Comparison of ENCODE assay signal across 9 cellular contexts in genomic region chr3:17810759-17811158, GRCh38.
DNase-seq lines count a peak whose midpoint lies in the region; ATAC-seq and TF ChIP-seq lines count a peak whose summit lies in the region.
"Had no signal": no experiment of that assay in that cellular context is flagged by ENCODE, and none has a peak within 500 bp of the region (broad histone marks: within the 10 kb centered on the region; RNA-seq: fewer than 3 reads in every experiment).

No MANE protein-coding gene starts in this region.

- H3K4me1 ChIP-seq in psoas muscle = no peaks in the 10 kb centered on the region

- no peaks in the 10 kb centered on the region for H3K36me3 ChIP-seq in psoas muscle (ENCODE audit: insufficient read depth in 1 of 2, low read depth in 1 of 2)

- no peak overlapping the region for H3K4me3 ChIP-seq in psoas muscle

- DNase-seq in DMS53 (lab: John Stamatoyannopoulos, UW) = peak; percentile 0
- DNase-seq in DMS53 treated with DMSO at 0.1 percent for 48 hours (lab: John Stamatoyannopoulos, UW; ENCODE audit: unreplicated experiment) = no peak
- peak; percentile 42 for DNase-seq in dermis blood vessel endothelial cell
- DNase-seq in psoas muscle = no peak
- no peak for DNase-seq in 8988T
- no peak for DNase-seq in stimulated activated CD4-positive, alpha-beta T cell treated with anti-CD3 and anti-CD28 coated beads, Interleukin-2, amount 100 ng/mL, for 24 hours
- DNase-seq: NCI-H1417 treated with DMSO at 0.1 percent for 48 hours had no signal

- no peaks in the 10 kb centered on the region for H3K9me3 ChIP-seq in psoas muscle

- no peaks in the 10 kb centered on the region for H3K27me3 ChIP-seq in psoas muscle (ENCODE audit: insufficient read depth in 3 of 3, low read length in 2 of 3)

- intact Hi-C loops in psoas muscle (cut with DNase I) = no loop called here

- ATAC-seq in psoas muscle = no peak
- ATAC-seq in GM21529 (IDR thresholded peaks at IDR 0.05; ENCODE audit: unreplicated experiment) = no peak

- H3K27ac ChIP-seq in psoas muscle = no peak overlapping the region

- peak; percentile 59 for TF ChIP-seq CTCF in LNCAP (IDR thresholded peaks at IDR 0.05)
- TF ChIP-seq CTCF in psoas muscle (IDR thresholded peaks at IDR 0.05) = peak; percentile 16

Comparison
In these comparisons a context has a peak if more than half of its experiments do, and no peak if none do; other contexts are left out.
1. DNase-seq: peak in DMS53 (single experiment) and dermis blood vessel endothelial cell (single experiment); none in DMS53 treated with DMSO at 0.1 percent for 48 hours (single experiment), psoas muscle (0 of 2), 8988T (single experiment) and stimulated activated CD4-positive, alpha-beta T cell treated with anti-CD3 and anti-CD28 coated beads, Interleukin-2, amount 100 ng/mL, for 24 hours (0 of 2).